ENCODE assay signal across 1 cellular context in the genomic region with DNA sequence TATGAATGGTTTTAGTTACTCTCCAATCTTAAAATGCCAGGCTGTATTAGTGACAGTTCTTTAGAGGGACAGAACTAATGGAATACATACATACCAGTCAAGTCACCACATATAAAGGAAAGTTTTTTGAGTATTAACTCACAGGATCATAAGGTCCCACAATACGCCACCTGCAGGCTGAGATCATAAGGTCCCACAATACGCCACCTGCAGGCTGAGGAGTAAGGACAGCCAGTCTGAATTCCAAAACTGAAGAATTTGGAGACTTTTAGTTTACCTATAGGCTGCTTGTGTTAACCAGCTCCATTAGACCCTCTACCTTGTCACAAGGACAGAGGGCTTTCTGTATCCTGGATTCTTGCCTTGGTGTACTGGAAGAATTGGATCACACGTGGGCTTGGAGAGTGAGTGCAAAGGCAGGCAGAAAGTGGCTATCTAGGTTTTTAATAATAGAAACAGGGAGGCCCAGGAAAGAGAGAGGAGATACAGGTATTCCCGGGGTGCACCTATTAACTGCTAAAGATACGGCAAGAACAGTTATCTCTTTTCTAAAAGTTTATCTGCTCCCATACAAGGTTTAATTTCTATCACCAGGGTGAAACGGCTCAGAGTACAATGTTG.
TF ChIP-seq lines count a peak whose summit lies in the region.

No MANE protein-coding gene starts in this region.

TF ChIP-seq in WTC11, 78 proteins besides CTCF, POLR2A, EP300 and RAD21 (continued from another document):
- TF ChIP-seq, protein P1, sequence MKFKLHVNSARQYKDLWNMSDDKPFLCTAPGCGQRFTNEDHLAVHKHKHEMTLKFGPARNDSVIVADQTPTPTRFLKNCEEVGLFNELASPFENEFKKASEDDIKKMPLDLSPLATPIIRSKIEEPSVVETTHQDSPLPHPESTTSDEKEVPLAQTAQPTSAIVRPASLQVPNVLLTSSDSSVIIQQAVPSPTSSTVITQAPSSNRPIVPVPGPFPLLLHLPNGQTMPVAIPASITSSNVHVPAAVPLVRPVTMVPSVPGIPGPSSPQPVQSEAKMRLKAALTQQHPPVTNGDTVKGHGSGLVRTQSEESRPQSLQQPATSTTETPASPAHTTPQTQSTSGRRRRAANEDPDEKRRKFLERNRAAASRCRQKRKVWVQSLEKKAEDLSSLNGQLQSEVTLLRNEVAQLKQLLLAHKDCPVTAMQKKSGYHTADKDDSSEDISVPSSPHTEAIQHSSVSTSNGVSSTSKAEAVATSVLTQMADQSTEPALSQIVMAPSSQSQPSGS (CRISPR knock-in tag; IDR thresholded peaks at IDR 0.05; ENCODE audit: borderline replicate concordance, low read depth): no peak
- TF ChIP-seq, protein P2, sequence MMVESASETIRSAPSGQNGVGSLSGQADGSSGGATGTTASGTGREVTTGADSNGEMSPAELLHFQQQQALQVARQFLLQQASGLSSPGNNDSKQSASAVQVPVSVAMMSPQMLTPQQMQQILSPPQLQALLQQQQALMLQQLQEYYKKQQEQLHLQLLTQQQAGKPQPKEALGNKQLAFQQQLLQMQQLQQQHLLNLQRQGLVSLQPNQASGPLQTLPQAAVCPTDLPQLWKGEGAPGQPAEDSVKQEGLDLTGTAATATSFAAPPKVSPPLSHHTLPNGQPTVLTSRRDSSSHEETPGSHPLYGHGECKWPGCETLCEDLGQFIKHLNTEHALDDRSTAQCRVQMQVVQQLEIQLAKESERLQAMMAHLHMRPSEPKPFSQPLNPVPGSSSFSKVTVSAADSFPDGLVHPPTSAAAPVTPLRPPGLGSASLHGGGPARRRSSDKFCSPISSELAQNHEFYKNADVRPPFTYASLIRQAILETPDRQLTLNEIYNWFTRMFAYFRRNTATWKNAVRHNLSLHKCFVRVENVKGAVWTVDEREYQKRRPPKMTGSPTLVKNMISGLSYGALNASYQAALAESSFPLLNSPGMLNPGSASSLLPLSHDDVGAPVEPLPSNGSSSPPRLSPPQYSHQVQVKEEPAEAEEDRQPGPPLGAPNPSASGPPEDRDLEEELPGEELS (CRISPR knock-in tag; IDR thresholded peaks at IDR 0.05): no peak
- TF ChIP-seq RELA (CRISPR knock-in tag; IDR thresholded peaks at IDR 0.05; ENCODE audit: borderline replicate concordance) (no peak), TCF7 (CRISPR knock-in tag; IDR thresholded peaks at IDR 0.05; ENCODE audit: low read depth) (no peak), CREB1 (CRISPR knock-in tag; IDR thresholded peaks at IDR 0.05) (no peak)
TF ChIP-seq in WTC11: peak in this region for 0.
